In genomic region chrX:72566448-72566847, GRCh38 we compare ENCODE assay signal across 26 cellular contexts. TPM values are rescaled to one million over a fixed set of nuclear protein-coding genes. Genes with fewer than 3 reads are reported as not detected.
DNase-seq lines count a peak whose midpoint lies in the region; ATAC-seq, FAIRE-seq and TF ChIP-seq lines count a peak whose summit lies in the region.
"Had no signal": no experiment of that assay in that cellular context is flagged by ENCODE, and none has a peak within 500 bp of the region (broad histone marks: within the 10 kb centered on the region; RNA-seq: fewer than 3 reads in every experiment).

No MANE protein-coding gene starts in this region.

- TF ChIP-seq CTCF in astrocyte (IDR thresholded peaks at IDR 0.05; ENCODE audit: insufficient read depth, low read depth, low read length) (no peak), right lobe of liver (IDR thresholded peaks at IDR 0.05) (no peak)

- peaks cover 4% of the 10 kb centered on the region for H3K36me3 Mint-ChIP-seq in astrocyte (ENCODE audit: low read depth, unreplicated experiment)

- peak; percentile 37 for DNase-seq in amniotic epithelial cell (ENCODE audit: low read depth)
- no peak for DNase-seq in astrocyte (ENCODE audit: low read depth)
- no peak for DNase-seq in right lobe of liver
- DNase-seq in effector memory CD4-positive, alpha-beta T cell = no peak
- DNase-seq in NCI-H2107 treated with DMSO at 0.1 percent for 48 hours (lab: John Stamatoyannopoulos, UW; ENCODE audit: unreplicated experiment) = no peak
- DNase-seq: 8988T; ACHN; BE2C; C1 segment of cervical spinal cord; CD4-positive, alpha-beta memory T cell; CD4-positive, CD25-positive, alpha-beta regulatory T cell; CD8-positive, alpha-beta memory T cell; COR-L47; DMS 273 treated with DMSO at 0.1 percent for 48 hours; DMS153; DMS53; DMS79; DND-41; EL; GDM1 had no signal

- H3K27me3 ChIP-seq in astrocyte (ENCODE audit: insufficient read depth, low read length) = no peaks in the 10 kb centered on the region
- H3K27me3 ChIP-seq in right lobe of liver = no peaks in the 10 kb centered on the region
- H3K27me3 ChIP-seq in effector memory CD4-positive, alpha-beta T cell (replicated peaks; ENCODE audit: control insufficient read depth, insufficient read depth, low read length, poor library complexity, severe bottlenecking) = no peaks in the 10 kb centered on the region
- H3K27me3 ChIP-seq: BE2C had no signal

- peaks cover 7% of the 10 kb centered on the region for H3K4me1 Mint-ChIP-seq in astrocyte (ENCODE audit: low read depth, unreplicated experiment)

- no peak for TF ChIP-seq POLR2A in right lobe of liver (IDR thresholded peaks at IDR 0.05)

- no peak overlapping the region for H3K27ac ChIP-seq in astrocyte (ENCODE audit: low read depth, low read length)
- no peak overlapping the region for H3K27ac ChIP-seq in right lobe of liver
- H3K27ac ChIP-seq in effector memory CD4-positive, alpha-beta T cell (ENCODE audit: insufficient read depth, low read length, poor library complexity, severe bottlenecking) = no peak overlapping the region
- H3K27ac ChIP-seq: BLaER1 had no signal

- H3K36me3 ChIP-seq in astrocyte (ENCODE audit: insufficient read depth, low read length) (peaks cover 15% of the 10 kb centered on the region), right lobe of liver (peaks cover 0 to 3% (median 0%) of the 10 kb centered on the region in 4 donors)
- peaks cover 4% of the 10 kb centered on the region for H3K36me3 ChIP-seq in effector memory CD4-positive, alpha-beta T cell (ENCODE audit: control insufficient read depth, insufficient read depth, low read length)
- H3K36me3 ChIP-seq: BE2C had no signal

- 63% methylated on average over 2 of the region's 2 CpGs for WGBS in right lobe of liver (ENCODE audit: insufficient coverage, low coverage, low lambda C conversion rate, missing lambda C conversion rate)

- H3K4me1 ChIP-seq in astrocyte (ENCODE audit: insufficient read depth, low read length) = peaks cover 20% of the 10 kb centered on the region
- no peaks in the 10 kb centered on the region for H3K4me1 ChIP-seq in right lobe of liver
- no peaks in the 10 kb centered on the region for H3K4me1 ChIP-seq in effector memory CD4-positive, alpha-beta T cell (ENCODE audit: control insufficient read depth, insufficient read depth, low read length, poor library complexity, severe bottlenecking)
- H3K4me1 ChIP-seq: BE2C had no signal

- no peaks in the 10 kb centered on the region for H3K79me2 ChIP-seq in astrocyte (ENCODE audit: insufficient read depth, low read length)

- no peaks in the 10 kb centered on the region for H3K27me3 Mint-ChIP-seq in astrocyte (ENCODE audit: low read depth, unreplicated experiment)
- H3K27me3 Mint-ChIP-seq: CD4-positive, alpha-beta memory T cell; CD4-positive, CD25-positive, alpha-beta regulatory T cell had no signal

- H3K4me3 Mint-ChIP-seq in astrocyte (ENCODE audit: unreplicated experiment) = no peak overlapping the region
- H3K4me3 Mint-ChIP-seq: CD14-positive monocyte; CD4-positive, alpha-beta memory T cell; CD4-positive, CD25-positive, alpha-beta regulatory T cell; CD8-positive, alpha-beta memory T cell had no signal

- H3K4me3 ChIP-seq in astrocyte (ENCODE audit: insufficient read depth, low read depth, low read length) (no peak overlapping the region), right lobe of liver (no peak overlapping the region)
- H3K4me3 ChIP-seq in effector memory CD4-positive, alpha-beta T cell (ENCODE audit: insufficient read depth, low read depth, low read length, poor library complexity, severe bottlenecking) = no peak overlapping the region
- H3K4me3 ChIP-seq: BLaER1, GM12878 had no signal

- ATAC-seq in right lobe of liver = peak; percentile 34 to 53 (median 46)
- ATAC-seq: GM12878 had no signal

- no peaks in the 10 kb centered on the region for H3K9me3 Mint-ChIP-seq in astrocyte (ENCODE audit: unreplicated experiment)
- H3K9me3 Mint-ChIP-seq: CD14-positive monocyte; CD4-positive, CD25-positive, alpha-beta regulatory T cell had no signal

- FAIRE-seq in astrocyte (lab: Jason Lieb, UNC) = peak; percentile 98
- FAIRE-seq: A204.1, GM12878, GM12892, GM18507 had no signal

- no peak overlapping the region for H3K9ac ChIP-seq in astrocyte (ENCODE audit: low read length)
- H3K9ac ChIP-seq: BLaER1 had no signal

- no peak overlapping the region for H2AFZ ChIP-seq in astrocyte (ENCODE audit: low read depth, low read length)

- H3K9me3 ChIP-seq in astrocyte (ENCODE audit: insufficient read depth, low read depth, low read length) = no peaks in the 10 kb centered on the region
- H3K9me3 ChIP-seq in right lobe of liver = no peaks in the 10 kb centered on the region
- H3K9me3 ChIP-seq in effector memory CD4-positive, alpha-beta T cell (ENCODE audit: control insufficient read depth, low read length) = no peaks in the 10 kb centered on the region
- H3K9me3 ChIP-seq: BE2C, BLaER1 had no signal

- no peak overlapping the region for H3K27ac Mint-ChIP-seq in astrocyte (ENCODE audit: unreplicated experiment)
- H3K27ac Mint-ChIP-seq: CD14-positive monocyte; CD4-positive, alpha-beta memory T cell; CD4-positive, CD25-positive, alpha-beta regulatory T cell had no signal

- no peak overlapping the region for H3K4me2 ChIP-seq in astrocyte (ENCODE audit: low read length)
- H3K4me2 ChIP-seq: BLaER1 had no signal

- intact Hi-C loops in right lobe of liver (cut with DNase I) = no loop called here

- H4K20me1 ChIP-seq in astrocyte (ENCODE audit: insufficient read depth, low read length) = peaks cover 17% of the 10 kb centered on the region

RNA-seq across cellular contexts. Expression of gene HDAC8, which starts 6.2 kb away (rescaled TPM):
- total RNA-seq in astrocyte = 23.6 and 24.3 TPM in 2 replicates
- 10 to 100 TPM; 12.6 to 19.4 (median 17.0) TPM for total RNA-seq in right lobe of liver
